21 cellular contexts compared by ENCODE assay signal in genomic region chr5:111754190-111754589, GRCh38. TPM values are rescaled to one million over a fixed set of nuclear protein-coding genes. Genes with fewer than 3 reads are reported as not detected.
DNase-seq lines count a peak whose midpoint lies in the region; ATAC-seq and TF ChIP-seq lines count a peak whose summit lies in the region.
"Had no signal": no experiment of that assay in that cellular context is flagged by ENCODE, and none has a peak within 500 bp of the region (broad histone marks: within the 10 kb centered on the region; RNA-seq: fewer than 3 reads in every experiment).

No MANE protein-coding gene starts in this region.

- H3K79me2 ChIP-seq in SK-N-SH (ENCODE audit: insufficient read depth) = peaks cover 65% of the 10 kb centered on the region
- peaks cover 51% of the 10 kb centered on the region for H3K79me2 ChIP-seq in smooth muscle cell (ENCODE audit: low read depth)

- no peak for TF ChIP-seq POLR2A in ovary (IDR thresholded peaks at IDR 0.05)

- peaks cover 28% of the 10 kb centered on the region for H3F3A ChIP-seq in SK-N-SH (replicated peaks; ENCODE audit: insufficient read depth)
- peaks cover 15% of the 10 kb centered on the region for H3F3A ChIP-seq in smooth muscle cell (ENCODE audit: low read depth)

- POLR2A ChIA-PET in SK-N-SH (lab: Yijun Ruan, JAX) = no interaction called here

- DNase-seq in SK-N-SH = no peak
- DNase-seq in glutamatergic neuron = no peak
- DNase-seq in smooth muscle cell (lab: John Stamatoyannopoulos, UW; ENCODE audit: unreplicated experiment) = no peak
- no peak for DNase-seq in ovary
- DNase-seq: activated CD4-positive, CD25-positive, alpha-beta regulatory T cell treated with anti-CD3 and anti-CD28 coated beads, Interleukin-2, amount 50 U/mL, for 72 hours; activated CD8-positive, alpha-beta memory T cell treated with anti-CD3 and anti-CD28 coated beads, Interleukin-2, amount 50 U/mL, for 48 hours; activated naive CD4-positive, alpha-beta T cell treated with anti-CD3 and anti-CD28 coated beads, Interleukin-2, amount 10 ng/mL, durations not matched to agents 7 days and 5 days; effector CD8-positive, alpha-beta T cell; GF-D8; immature natural killer cell; NCI-H2029 treated with DMSO at 0.1 percent for 48 hours; NCI-H69; pancreas; substantia nigra; T-helper 1 cell had no signal

- peaks cover 17% of the 10 kb centered on the region for H3K27me3 Mint-ChIP-seq in glutamatergic neuron (ENCODE audit: unreplicated experiment)
- H3K27me3 Mint-ChIP-seq: memory B cell had no signal

- WGBS in SK-N-SH (ENCODE audit: low lambda C conversion rate) = 87% methylated on average over 1 of the region's 1 CpG
- 84% methylated on average over 1 of the region's 1 CpG for WGBS in smooth muscle cell (ENCODE audit: low lambda C conversion rate)
- 81 to 94% (median 84%) methylated on average over 1 of the region's 1 CpG for WGBS in ovary, 3 donors

- ATAC-seq in SK-N-SH treated with all-trans-retinoic acid at 6 μM for 48 hours (no peak), GM19395 (IDR thresholded peaks at IDR 0.05; ENCODE audit: unreplicated experiment) (no peak), HG03460 (IDR thresholded peaks at IDR 0.05; ENCODE audit: unreplicated experiment) (no peak)
- ATAC-seq: pancreas had no signal

- H3K9me3 ChIP-seq in SK-N-SH = no peaks in the 10 kb centered on the region
- no peaks in the 10 kb centered on the region for H3K9me3 ChIP-seq in smooth muscle cell (replicated peaks; ENCODE audit: low read depth)
- no peaks in the 10 kb centered on the region for H3K9me3 ChIP-seq in ovary
- H3K9me3 ChIP-seq: pancreas had no signal

- no peaks in the 10 kb centered on the region; the same call in 1 of the 2 replicates for H4K20me1 ChIP-seq in SK-N-SH (ENCODE audit: insufficient read depth)
- H4K20me1 ChIP-seq in smooth muscle cell (ENCODE audit: low read depth) = no peaks in the 10 kb centered on the region

- no peak overlapping the region for H2AFZ ChIP-seq in SK-N-SH (ENCODE audit: low read depth)
- no peak overlapping the region for H2AFZ ChIP-seq in smooth muscle cell (ENCODE audit: low read depth)

- H3K27ac Mint-ChIP-seq in glutamatergic neuron (ENCODE audit: unreplicated experiment) = peak overlapping the region; percentile 18
- H3K27ac Mint-ChIP-seq: activated naive CD4-positive, alpha-beta T cell treated with anti-CD3 and anti-CD28 coated beads, Interleukin-2, amount 10 ng/mL, durations not matched to agents 7 days and 5 days; immature natural killer cell; memory B cell had no signal

- H3K36me3 ChIP-seq in SK-N-SH (replicated peaks in 1 of 2; ENCODE audit: control insufficient read depth in 1 of 2, insufficient read depth in 2 of 2, low read length in 1 of 2) (peaks cover 54 to 57% of the 10 kb centered on the region in 2 experiments), smooth muscle cell (ENCODE audit: low read depth) (no peaks in the 10 kb centered on the region), ovary (no peaks in the 10 kb centered on the region)
- H3K36me3 ChIP-seq: pancreas had no signal

- peak overlapping the region; percentile 98; the same call in 1 of the 2 replicates for H3K9ac ChIP-seq in SK-N-SH
- H3K9ac ChIP-seq in smooth muscle cell (ENCODE audit: low read depth) = no peak overlapping the region

- intact Hi-C loops in ovary (cut with DNase I) = no loop called here

- H3K4me1 ChIP-seq in SK-N-SH (ENCODE audit: control insufficient read depth in 1 of 2, insufficient read depth in 2 of 2, low read depth in 1 of 2, low read length in 1 of 2) (peaks cover 10 to 15% of the 10 kb centered on the region in 2 experiments; a peak in 3 of 4 replicates), smooth muscle cell (ENCODE audit: low read depth) (peaks cover 31% of the 10 kb centered on the region), ovary (ENCODE audit: insufficient read depth) (peaks cover 6% of the 10 kb centered on the region)

- peaks cover 5% of the 10 kb centered on the region for H3K36me3 Mint-ChIP-seq in glutamatergic neuron (ENCODE audit: unreplicated experiment)
- H3K36me3 Mint-ChIP-seq: immature natural killer cell, memory B cell had no signal

- H3K4me3 ChIP-seq in SK-N-SH (ENCODE audit: low read depth in 2 of 2, low read length in 1 of 2) (peak overlapping the region; percentile 87 to 92; a peak in 3 of 4 replicates), WI38 (ENCODE audit: low read depth, low read length) (0 out of 2 replicates have a peak overlapping the region, but pooled peaks have one; percentile 96), smooth muscle cell (peak overlapping the region; percentile 88), ovary (no peak overlapping the region)
- H3K4me3 ChIP-seq: pancreas had no signal

- H3K4me2 ChIP-seq in SK-N-SH (peak overlapping the region; percentile 81), smooth muscle cell (peak overlapping the region; percentile 86)

- TF ChIP-seq EP300 in SK-N-SH (IDR thresholded peaks at IDR 0.05; ENCODE audit: borderline replicate concordance in 1 of 2, low read depth in 1 of 2, low read length in 1 of 2) (no peak), ovary (IDR thresholded peaks at IDR 0.05) (no peak)

- peaks cover 21% of the 10 kb centered on the region for H3K9me3 Mint-ChIP-seq in glutamatergic neuron (ENCODE audit: unreplicated experiment)
- H3K9me3 Mint-ChIP-seq: activated naive CD4-positive, alpha-beta T cell treated with anti-CD3 and anti-CD28 coated beads, Interleukin-2, amount 10 ng/mL, durations not matched to agents 7 days and 5 days; immature natural killer cell; memory B cell had no signal

- H3K27ac ChIP-seq in SK-N-SH (ENCODE audit: low read depth in 2 of 2, low read length in 1 of 2) = peak overlapping the region in 1 of 2 experiments; percentile 98; a peak in 1 of 4 replicates
- H3K27ac ChIP-seq in smooth muscle cell (ENCODE audit: low read depth) = no peak overlapping the region
- H3K27ac ChIP-seq in ovary = no peak overlapping the region
- H3K27ac ChIP-seq: 22Rv1, pancreas had no signal

- TF ChIP-seq RAD21 in SK-N-SH (IDR thresholded peaks at IDR 0.05; ENCODE audit: low read length) = no peak

- H3K4me1 Mint-ChIP-seq in glutamatergic neuron (ENCODE audit: low read depth, unreplicated experiment) = peaks cover 41% of the 10 kb centered on the region

- TF ChIP-seq CTCF in SK-N-SH (IDR thresholded peaks at IDR 0.05) = no peak
- TF ChIP-seq CTCF in WI38 (IDR thresholded peaks at IDR 0.05; ENCODE audit: low read depth, low read length) = no peak
- no peak for TF ChIP-seq CTCF in glutamatergic neuron (IDR thresholded peaks at IDR 0.05; ENCODE audit: partially characterized antibody, unreplicated experiment)
- no peak for TF ChIP-seq CTCF in smooth muscle cell (IDR thresholded peaks at IDR 0.05; ENCODE audit: borderline replicate concordance, insufficient read depth, poor library complexity, severe bottlenecking)
- no peak for TF ChIP-seq CTCF in ovary (IDR thresholded peaks at IDR 0.05)

- no peaks in the 10 kb centered on the region for H3K9me2 ChIP-seq in SK-N-SH

- H3K27me3 ChIP-seq in SK-N-SH (ENCODE audit: insufficient read depth) (no peaks in the 10 kb centered on the region), smooth muscle cell (ENCODE audit: low read depth) (no peaks in the 10 kb centered on the region), ovary (no peaks in the 10 kb centered on the region)
- H3K27me3 ChIP-seq: pancreas had no signal

- CTCF ChIA-PET in SK-N-SH (lab: Yijun Ruan, JAX) = interaction anchor here (0.7 to 2.9 kb wide), 4 partner anchors 8 to 407 kb away, joined by 3 to 12 read pairs (median 6); no protein-coding TSS in a partner anchor

- H3K4me3 Mint-ChIP-seq in glutamatergic neuron (ENCODE audit: unreplicated experiment) = peak overlapping the region; percentile 95
- H3K4me3 Mint-ChIP-seq: activated naive CD4-positive, alpha-beta T cell treated with anti-CD3 and anti-CD28 coated beads, Interleukin-2, amount 10 ng/mL, durations not matched to agents 7 days and 5 days; immature natural killer cell; memory B cell had no signal

TF ChIP-seq in SK-N-SH, 30 proteins besides CTCF, POLR2A, EP300 and RAD21 (continues in another document):
- no peak for TF ChIP-seq FOXJ3 (CRISPR knock-in tag; IDR thresholded peaks at IDR 0.05)
- TF ChIP-seq NRF1 (IDR thresholded peaks at IDR 0.05; ENCODE audit: low read depth, low read length) = no peak
- no peak for TF ChIP-seq TEAD4 (IDR thresholded peaks at IDR 0.05; ENCODE audit: borderline replicate concordance, insufficient read depth)
- no peak for TF ChIP-seq CHD2 (IDR thresholded peaks at IDR 0.05; ENCODE audit: low read length, partially characterized antibody)
- no peak for TF ChIP-seq MEF2A (IDR thresholded peaks at IDR 0.05; ENCODE audit: borderline replicate concordance, low read depth)
- TF ChIP-seq GATA2 (CRISPR knock-in tag; IDR thresholded peaks at IDR 0.05) = no peak
- no peak for TF ChIP-seq GABPA (IDR thresholded peaks at IDR 0.05; ENCODE audit: low read depth)
- TF ChIP-seq TAF1 (IDR thresholded peaks at IDR 0.05; ENCODE audit: borderline replicate concordance, low read depth, low read length) = no peak
- no peak for TF ChIP-seq ELF1 (IDR thresholded peaks at IDR 0.05)

TF ChIP-seq in SK-N-SH treated with all-trans-retinoic acid at 6 μM for 48 hours, 23 proteins besides CTCF, POLR2A, EP300 and RAD21 (continues in another document):
- TF ChIP-seq, protein P1, sequence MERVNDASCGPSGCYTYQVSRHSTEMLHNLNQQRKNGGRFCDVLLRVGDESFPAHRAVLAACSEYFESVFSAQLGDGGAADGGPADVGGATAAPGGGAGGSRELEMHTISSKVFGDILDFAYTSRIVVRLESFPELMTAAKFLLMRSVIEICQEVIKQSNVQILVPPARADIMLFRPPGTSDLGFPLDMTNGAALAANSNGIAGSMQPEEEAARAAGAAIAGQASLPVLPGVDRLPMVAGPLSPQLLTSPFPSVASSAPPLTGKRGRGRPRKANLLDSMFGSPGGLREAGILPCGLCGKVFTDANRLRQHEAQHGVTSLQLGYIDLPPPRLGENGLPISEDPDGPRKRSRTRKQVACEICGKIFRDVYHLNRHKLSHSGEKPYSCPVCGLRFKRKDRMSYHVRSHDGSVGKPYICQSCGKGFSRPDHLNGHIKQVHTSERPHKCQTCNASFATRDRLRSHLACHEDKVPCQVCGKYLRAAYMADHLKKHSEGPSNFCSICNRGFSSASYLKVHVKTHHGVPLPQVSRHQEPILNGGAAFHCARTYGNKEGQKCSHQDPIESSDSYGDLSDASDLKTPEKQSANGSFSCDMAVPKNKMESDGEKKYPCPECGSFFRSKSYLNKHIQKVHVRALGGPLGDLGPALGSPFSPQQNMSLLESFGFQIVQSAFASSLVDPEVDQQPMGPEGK (CRISPR knock-in tag; IDR thresholded peaks at IDR 0.05; ENCODE audit: borderline replicate concordance) = no peak
- TF ChIP-seq GLIS3 (CRISPR knock-in tag; IDR thresholded peaks at IDR 0.05) (no peak), OSR1 (CRISPR knock-in tag; IDR thresholded peaks at IDR 0.05) (no peak)

RNA-seq across cellular contexts. Expression of gene NREP, which starts 2.8 kb away (rescaled TPM):
- polyA plus RNA-seq in SK-N-SH (2012; rRNA removed) (94.4 and 143 TPM in 2 replicates), smooth muscle cell (166 and 191 TPM in 2 replicates), ovary (100 to 1,000 TPM in 1 of 2 donors, 10 to 100 TPM in 1; 44.6 to 129 TPM)
- 140 and 180 TPM in 2 replicates for polyA plus RNA-seq in SK-N-SH (2012; cell fraction: cytosol; rRNA removed)
- 72.8 and 166 TPM in 2 replicates for polyA plus RNA-seq in SK-N-SH (2012; cell fraction: nucleus; rRNA removed)
- total RNA-seq in glutamatergic neuron (ENCODE audit: unreplicated experiment) (904 TPM), smooth muscle cell (270 and 306 TPM in 2 replicates), ovary (10 to 100 TPM; 17.0 to 65.0 (median 30.9) TPM)
